Comparison of ENCODE assay signal across 16 cellular contexts in the genomic region with DNA sequence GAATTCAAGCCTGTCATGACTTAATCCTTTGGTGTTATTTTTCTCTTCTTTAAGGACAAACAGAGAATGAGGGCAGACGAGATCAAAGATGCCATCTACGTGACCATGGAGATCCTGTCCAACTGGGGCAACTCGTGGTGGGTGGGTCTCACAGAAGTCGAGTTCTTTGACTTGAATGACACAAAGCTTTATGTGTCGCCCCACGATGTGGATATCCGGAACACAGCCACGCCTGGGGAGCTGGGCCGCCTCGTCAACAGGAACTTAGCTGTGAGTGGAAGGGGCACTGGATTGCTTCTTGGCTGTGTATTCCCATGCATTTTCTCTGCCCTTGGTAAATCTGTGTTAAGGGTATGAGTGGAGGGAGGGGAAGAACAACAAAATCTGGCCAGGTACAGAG.
DNase-seq lines count a peak whose midpoint lies in the region; ATAC-seq and TF ChIP-seq lines count a peak whose summit lies in the region.
"Had no signal": no experiment of that assay in that cellular context is flagged by ENCODE, and none has a peak within 500 bp of the region (broad histone marks: within the 10 kb centered on the region; RNA-seq: fewer than 3 reads in every experiment).

No MANE protein-coding gene starts in this region.

- no peaks in the 10 kb centered on the region for H3K9me3 Mint-ChIP-seq in CD4-positive, CD25-positive, alpha-beta regulatory T cell
- no peaks in the 10 kb centered on the region for H3K9me3 Mint-ChIP-seq in chondrocyte (ENCODE audit: low read depth)
- H3K9me3 Mint-ChIP-seq: CD4-positive, alpha-beta T cell; IgD-negative memory B cell had no signal

- no peaks in the 10 kb centered on the region for H3K4me1 Mint-ChIP-seq in CD4-positive, CD25-positive, alpha-beta regulatory T cell
- peaks cover 2% of the 10 kb centered on the region for H3K4me1 Mint-ChIP-seq in chondrocyte (ENCODE audit: low read depth)
- H3K4me1 Mint-ChIP-seq: IgD-negative memory B cell had no signal

- no peaks in the 10 kb centered on the region for H3K9me3 ChIP-seq in CD4-positive, CD25-positive, alpha-beta regulatory T cell (ENCODE audit: control insufficient read depth in 2 of 2, low read length in 2 of 2)
- H3K9me3 ChIP-seq in tibial artery, result no peaks in the 10 kb centered on the region
- H3K9me3 ChIP-seq: BLaER1 treated with 17β-estradiol and CSF1 and Interleukin-3, amounts not matched to agents 10 nM and 100 nM; HAP-1 had no signal

- H3K4me1 ChIP-seq in CD4-positive, CD25-positive, alpha-beta regulatory T cell (ENCODE audit: control insufficient read depth, insufficient read depth, low read length, poor library complexity, severe bottlenecking), result no peaks in the 10 kb centered on the region
- no peaks in the 10 kb centered on the region for H3K4me1 ChIP-seq in tibial artery
- H3K4me1 ChIP-seq: HAP-1 had no signal

- no peak for DNase-seq in CD4-positive, CD25-positive, alpha-beta regulatory T cell
- DNase-seq in chondrocyte (ENCODE audit: low spot score) (peak; percentile 50), posterior vena cava (ENCODE audit: low spot score) (peak; percentile 22), tibial artery (peak; percentile 13 to 15), DMS53 treated with DMSO at 0.1 percent for 48 hours (lab: John Stamatoyannopoulos, UW; ENCODE audit: unreplicated experiment) (no peak), SHP77 (lab: John Stamatoyannopoulos, UW) (no peak)
- DNase-seq: ACHN, Calu3, DMS 273 treated with DMSO at 0.1 percent for 48 hours, DMS79, EL had no signal

- ATAC-seq in CD4-positive, CD25-positive, alpha-beta regulatory T cell (ENCODE audit: low read depth in 2 of 2), result no peak
- ATAC-seq in GM21381 (IDR thresholded peaks at IDR 0.05; ENCODE audit: unreplicated experiment), result no peak

- H3K27ac ChIP-seq in CD4-positive, CD25-positive, alpha-beta regulatory T cell (ENCODE audit: insufficient read depth, low read length, poor library complexity, severe bottlenecking), result no peak overlapping the region
- H3K27ac ChIP-seq in tibial artery, result no peak overlapping the region
- H3K27ac ChIP-seq: BLaER1 treated with 17β-estradiol and CSF1 and Interleukin-3, amounts not matched to agents 10 nM and 100 nM had no signal

- H3K4me3 Mint-ChIP-seq in CD4-positive, CD25-positive, alpha-beta regulatory T cell, result no peak overlapping the region
- no peak overlapping the region for H3K4me3 Mint-ChIP-seq in chondrocyte (ENCODE audit: unreplicated experiment)
- H3K4me3 Mint-ChIP-seq: CD4-positive, alpha-beta T cell; IgD-negative memory B cell had no signal

- no peaks in the 10 kb centered on the region for H3K27me3 ChIP-seq in CD4-positive, CD25-positive, alpha-beta regulatory T cell (ENCODE audit: control insufficient read depth, insufficient read depth, low read length)
- no peaks in the 10 kb centered on the region for H3K27me3 ChIP-seq in tibial artery
- H3K27me3 ChIP-seq: BLaER1 treated with 17β-estradiol and CSF1 and Interleukin-3, amounts not matched to agents 10 nM and 100 nM had no signal

- peak overlapping the region in 2 of 3 donors; percentile 23 to 69 for H3K27ac Mint-ChIP-seq in CD4-positive, CD25-positive, alpha-beta regulatory T cell
- H3K27ac Mint-ChIP-seq in chondrocyte (ENCODE audit: unreplicated experiment), result no peak overlapping the region
- H3K27ac Mint-ChIP-seq: CD4-positive, alpha-beta T cell had no signal

- intact Hi-C loops in posterior vena cava (cut with DNase I) (no loop called here), tibial artery (cut with DNase I; ENCODE audit: low total_unique reads) (no loop called here)

- H3K36me3 Mint-ChIP-seq in CD4-positive, CD25-positive, alpha-beta regulatory T cell, result peaks cover 33% of the 10 kb centered on the region
- peaks cover 14% of the 10 kb centered on the region for H3K36me3 Mint-ChIP-seq in chondrocyte (ENCODE audit: low read depth)

- H3K27me3 Mint-ChIP-seq in CD4-positive, CD25-positive, alpha-beta regulatory T cell, result no peaks in the 10 kb centered on the region
- H3K27me3 Mint-ChIP-seq in chondrocyte (ENCODE audit: low read depth), result no peaks in the 10 kb centered on the region
- H3K27me3 Mint-ChIP-seq: CD4-positive, alpha-beta T cell; IgD-negative memory B cell had no signal

- H3K36me3 ChIP-seq in CD4-positive, CD25-positive, alpha-beta regulatory T cell (ENCODE audit: control insufficient read depth, insufficient read depth, low read length), result no peaks in the 10 kb centered on the region
- peaks cover 27 to 52% (median 48%) of the 10 kb centered on the region in 3 donors for H3K36me3 ChIP-seq in tibial artery
- H3K36me3 ChIP-seq: HAP-1 had no signal

- H3K4me3 ChIP-seq in CD4-positive, CD25-positive, alpha-beta regulatory T cell (ENCODE audit: low read depth, low read length), result no peak overlapping the region
- no peak overlapping the region for H3K4me3 ChIP-seq in tibial artery
- H3K4me3 ChIP-seq: BLaER1 treated with 17β-estradiol and CSF1 and Interleukin-3, amounts not matched to agents 10 nM and 100 nM; HAP-1 had no signal

- TF ChIP-seq CTCF in chondrocyte (IDR thresholded peaks at IDR 0.05) (no peak), tibial artery (IDR thresholded peaks at IDR 0.05) (no peak)

Comparison
In these comparisons a context has a peak if more than half of its experiments do, and no peak if none do; other contexts are left out.
1. DNase-seq: peak in chondrocyte (single experiment), posterior vena cava (single experiment) and tibial artery (2 of 2); none in CD4-positive, CD25-positive, alpha-beta regulatory T cell (0 of 3), DMS53 treated with DMSO at 0.1 percent for 48 hours (single experiment) and SHP77 (0 of 2).